Comparison of ENCODE assay signal across 20 cellular contexts in the genomic region with DNA sequence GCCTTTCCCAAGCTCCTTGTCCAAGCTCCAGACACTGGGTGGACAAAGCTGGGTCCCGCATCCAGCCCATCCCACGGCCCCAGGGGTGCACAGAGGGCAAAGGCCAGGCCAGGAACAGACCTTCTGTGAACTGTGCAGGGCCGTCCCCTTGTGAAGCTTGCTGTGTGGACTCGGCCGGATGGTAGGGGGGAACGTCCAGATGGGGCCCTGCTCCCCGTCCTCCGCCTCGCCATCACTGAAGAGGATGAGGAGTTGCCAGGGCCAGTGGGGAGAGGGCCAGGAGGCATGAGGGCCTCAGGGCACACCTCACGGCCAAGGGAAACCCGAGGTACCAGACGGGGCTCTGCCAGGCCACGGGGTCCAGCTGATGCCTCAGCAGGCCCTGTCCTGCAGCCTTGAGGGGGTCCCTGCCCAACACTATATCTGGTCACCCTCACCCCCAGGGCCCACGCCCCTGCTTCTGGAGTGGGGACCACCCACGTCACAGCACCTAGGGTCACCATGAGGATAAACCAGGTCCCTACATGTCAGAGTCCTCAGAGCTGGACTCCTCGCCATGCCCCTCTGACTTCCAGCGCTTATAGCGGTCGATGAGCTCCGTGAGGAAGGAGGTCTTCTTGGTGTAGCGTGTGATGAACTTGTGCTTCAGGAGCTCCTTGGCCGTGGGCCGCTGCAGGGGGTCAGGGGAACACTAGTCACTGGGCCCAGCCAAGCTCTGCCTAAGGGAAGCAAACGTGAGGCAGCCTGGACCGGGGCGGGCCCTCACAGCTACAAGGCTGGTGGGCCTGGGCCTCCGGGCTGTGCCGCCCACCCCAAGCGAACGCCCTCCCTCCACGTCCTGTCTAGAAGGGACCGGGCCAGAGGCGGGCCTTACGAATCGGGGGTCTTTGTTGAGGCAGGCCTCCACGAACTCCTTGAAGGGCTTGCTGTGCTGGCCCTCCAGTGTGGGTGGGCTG. TPM values are rescaled to one million over a fixed set of nuclear protein-coding genes. Genes with fewer than 3 reads are reported as not detected.
A peak's percentile ranks its signal among the peaks of the same experiment; 100 is the strongest.
DNase-seq lines count a peak whose midpoint lies in the region; ATAC-seq, FAIRE-seq and TF ChIP-seq lines count a peak whose summit lies in the region.
"Had no signal": no experiment of that assay in that cellular context is flagged by ENCODE, and none has a peak within 500 bp of the region (broad histone marks: within the 10 kb centered on the region; RNA-seq: fewer than 3 reads in every experiment).

No MANE protein-coding gene starts in this region.

- H3K36me3 ChIP-seq in right atrium auricular region (peaks cover 55% of the 10 kb centered on the region), PC-9 (ENCODE audit: low read depth) (0 out of 2 replicates have a peak, but pooled peaks cover 3% of the 10 kb centered on the region), H1 (ENCODE audit: control insufficient read depth in 2 of 4, insufficient read depth in 4 of 4, low read length in 3 of 4) (peaks cover 8 to 57% (median 40%) of the 10 kb centered on the region in 4 experiments)

- no peaks in the 10 kb centered on the region for H3K9me2 ChIP-seq in PC-9 (ENCODE audit: insufficient read depth)

- no peaks in the 10 kb centered on the region for H3K27me3 ChIP-seq in right atrium auricular region
- no peaks in the 10 kb centered on the region for H3K27me3 ChIP-seq in PC-9 (ENCODE audit: insufficient read depth, low read depth)
- no peaks in the 10 kb centered on the region for H3K27me3 ChIP-seq in H1 (replicated peaks in 1 of 4; ENCODE audit: control insufficient read depth in 3 of 4, extremely low read depth in 1 of 4, insufficient read depth in 3 of 4, low read length in 3 of 4)
- H3K27me3 ChIP-seq in H9 (ENCODE audit: insufficient read depth, low read length): no peaks in the 10 kb centered on the region
- H3K27me3 ChIP-seq: MG63 had no signal

- H2AFZ ChIP-seq in PC-9: no peak overlapping the region
- no peak overlapping the region for H2AFZ ChIP-seq in H1 (ENCODE audit: low read length)
- H2AFZ ChIP-seq in H9 (ENCODE audit: low read length): no peak overlapping the region

- H2BK20ac ChIP-seq in H1 (ENCODE audit: low read length): no peak overlapping the region
- H2BK20ac ChIP-seq in H9 (ENCODE audit: low read depth, low read length, poor library complexity, severe bottlenecking): no peak overlapping the region

- H3K23ac ChIP-seq in H1 (ENCODE audit: insufficient read length) (no peak overlapping the region), H9 (ENCODE audit: insufficient read length, low read depth, low read length) (no peak overlapping the region)

- no peak for TF ChIP-seq POLR2A in H1 (IDR thresholded peaks at IDR 0.05; ENCODE audit: control extremely low read depth in 1 of 2, low read depth in 2 of 2, low read length in 2 of 2)

- FAIRE-seq in H1 (lab: Jason Lieb, UNC): no peak
- FAIRE-seq: A549, GM12891 had no signal

- H2BK120ac ChIP-seq in H1 (replicated peaks; ENCODE audit: low read depth, low read length): no peak overlapping the region
- H2BK120ac ChIP-seq in H9 (ENCODE audit: low read depth, low read length, poor library complexity, severe bottlenecking): no peak overlapping the region

- no peak overlapping the region for H2BK12ac ChIP-seq in H1 (ENCODE audit: low read depth, low read length)
- no peak overlapping the region for H2BK12ac ChIP-seq in H9 (ENCODE audit: insufficient read length, low read depth, low read length)

- H3F3A ChIP-seq in PC-9 (ENCODE audit: insufficient read depth, low read depth): peaks cover 9% of the 10 kb centered on the region

- H3K14ac ChIP-seq in H1 (ENCODE audit: insufficient read length): no peak overlapping the region
- H3K14ac ChIP-seq in H9 (ENCODE audit: insufficient read depth, low read length): no peak overlapping the region

- H3K4me2 ChIP-seq in PC-9 (no peak overlapping the region), H1 (ENCODE audit: insufficient read depth in 1 of 2, low read depth in 2 of 2, low read length in 2 of 2) (no peak overlapping the region), H9 (ENCODE audit: insufficient read depth, insufficient read length, low read length) (no peak overlapping the region)
- H3K4me2 ChIP-seq: A549 had no signal

- POLR2A ChIA-PET in PC-9 (lab: Charles Lee; ENCODE audit: unreplicated experiment) (no interaction called here), H1 (lab: Charles Lee; ENCODE audit: partially characterized antibody) (interaction anchor here (0.7 to 1.8 kb wide), 5 partner anchors 8 to 185 kb away, joined by 3 to 5 read pairs (median 3); no protein-coding TSS in a partner anchor)

- H3K18ac ChIP-seq in H1 (ENCODE audit: extremely low read depth, low read length) (no peak overlapping the region), H9 (ENCODE audit: insufficient read length, low read depth, low read length) (no peak overlapping the region)

- H3K27ac ChIP-seq in right atrium auricular region: no peak overlapping the region
- no peak overlapping the region for H3K27ac ChIP-seq in PC-9
- no peak overlapping the region for H3K27ac ChIP-seq in H1 (ENCODE audit: low read depth, low read length)
- no peak overlapping the region for H3K27ac ChIP-seq in H9 (ENCODE audit: insufficient read length, low read depth, low read length)
- H3K27ac ChIP-seq: A549 had no signal

- CTCF ChIA-PET in PC-9 (lab: Charles Lee): interaction anchor here (0.6 kb wide), 1 partner anchor 100 kb away, joined by 3 read pairs; no protein-coding TSS in a partner anchor
- CTCF ChIA-PET in H1 (lab: Charles Lee; ENCODE audit: partially characterized antibody): interaction anchor here (0.8 to 1.6 kb wide), 4 partner anchors 8 to 97 kb away, joined by 3 to 4 read pairs (median 4); no protein-coding TSS in a partner anchor

- H4K5ac ChIP-seq in H1 (ENCODE audit: insufficient read length, low read depth, low read length) (no peak overlapping the region), H9 (ENCODE audit: insufficient read length, low read depth, low read length) (no peak overlapping the region)

- TF ChIP-seq CTCF in right atrium auricular region (IDR thresholded peaks at IDR 0.05) (no peak), PC-9 (conservative IDR thresholded peaks at IDR 0.05) (no peak), H1 (IDR thresholded peaks at IDR 0.05; ENCODE audit: control extremely low read depth in 1 of 3, insufficient read depth in 1 of 3, low read depth in 1 of 3, low read length in 3 of 3) (no peak), H9 (conservative IDR thresholded peaks at IDR 0.05) (no peak), type B pancreatic cell (conservative IDR thresholded peaks at IDR 0.05) (no peak)

- DNase-seq in Right ventricle myocardium inferior (ENCODE audit: missing footprints): peak; percentile 56
- no peak for DNase-seq in right atrium auricular region (ENCODE audit: low spot score)
- no peak for DNase-seq in PC-9
- no peak for DNase-seq in H1 (ENCODE audit: low read depth in 1 of 2, low spot score in 2 of 2)
- no peak for DNase-seq in stimulated activated naive B cell treated with anti-CD40 and anti-IgM and Interleukin-4, amounts not matched to agents 10 μg/mL and 1 μg/mL and 100 μg/mL, for 72 hours
- no peak for DNase-seq in H9
- DNase-seq in type B pancreatic cell (ENCODE audit: extremely low spot score, unreplicated experiment): no peak
- DNase-seq: GOT3, Kasumi-1, MG63, NCI-H1417, NCI-H1694 treated with DMSO at 0.1 percent for 48 hours, NCI-H446, NCI-H526, SHP77 had no signal

- H3K9me3 Mint-ChIP-seq in stimulated activated naive B cell treated with anti-CD40 and anti-IgM and Interleukin-4, amounts not matched to agents 10 μg/mL and 1 μg/mL and 100 μg/mL, for 72 hours: no peaks in the 10 kb centered on the region
- H3K9me3 Mint-ChIP-seq in H9 (no peaks in the 10 kb centered on the region), type B pancreatic cell (no peaks in the 10 kb centered on the region)
- H3K9me3 Mint-ChIP-seq: CD14-positive monocyte had no signal

- H2BK15ac ChIP-seq in H1 (ENCODE audit: low read length): no peak overlapping the region
- no peak overlapping the region for H2BK15ac ChIP-seq in H9 (ENCODE audit: low read depth, low read length)

- H4K91ac ChIP-seq in H1 (replicated peaks; ENCODE audit: insufficient read length, low read length): no peak overlapping the region
- no peak overlapping the region for H4K91ac ChIP-seq in H9 (ENCODE audit: insufficient read length, low read depth, low read length)

- no peak overlapping the region for H3T11ph ChIP-seq in H9 (ENCODE audit: low read length)

- H4K8ac ChIP-seq in H1 (ENCODE audit: extremely low read depth, insufficient read depth, low read length) (peak overlapping the region; percentile 51; the same call in 1 of the 2 replicates), H9 (replicated peaks; ENCODE audit: insufficient read length, low read depth, low read length) (no peak overlapping the region)

- TF ChIP-seq RAD21 in H1 (IDR thresholded peaks at IDR 0.05 in 1 of 2, conservative IDR thresholded peaks at IDR 0.05 in 1 of 2; ENCODE audit: low read depth in 2 of 2, low read length in 2 of 2): no peak

- H2BK5ac ChIP-seq in H1 (ENCODE audit: low read depth, low read length) (no peak overlapping the region; the same call in 1 of the 2 replicates), H9 (ENCODE audit: insufficient read length, low read length) (no peak overlapping the region)

- no peaks in the 10 kb centered on the region for H3K23me2 ChIP-seq in H1 (ENCODE audit: low read depth, low read length)
- H3K23me2 ChIP-seq in H9 (ENCODE audit: insufficient read length, low read depth, low read length, poor library complexity, severe bottlenecking): no peaks in the 10 kb centered on the region

- ATAC-seq in Right ventricle myocardium inferior: peak; percentile 2
- no peak for ATAC-seq in stimulated activated naive B cell treated with anti-CD40 and anti-IgM and Interleukin-4, amounts not matched to agents 10 μg/mL and 1 μg/mL and 100 μg/mL, for 72 hours (replicated peaks)
- no peak for ATAC-seq in GM19455 (IDR thresholded peaks at IDR 0.05; ENCODE audit: unreplicated experiment)

- H3K79me2 ChIP-seq in PC-9 (ENCODE audit: low read depth): peaks cover 3% of the 10 kb centered on the region; the same call in 1 of the 2 replicates
- H3K79me2 ChIP-seq in H1 (ENCODE audit: control insufficient read depth in 1 of 2, insufficient read depth in 2 of 2, low read length in 2 of 2): peaks cover 0 to 11% of the 10 kb centered on the region in 2 experiments; a peak in 1 of 4 replicates
- H3K79me2 ChIP-seq in H9 (ENCODE audit: insufficient read depth, low read length): peaks cover 1% of the 10 kb centered on the region; the same call in 1 of the 2 replicates

- no peak for TF ChIP-seq EP300 in H1 (IDR thresholded peaks at IDR 0.05; ENCODE audit: borderline replicate concordance in 1 of 2, low read depth in 2 of 2, low read length in 2 of 2)

- H3K56ac ChIP-seq in H1 (replicated peaks; ENCODE audit: insufficient read length, low read depth, low read length) (no peak overlapping the region), H9 (ENCODE audit: insufficient read length, low read depth, low read length) (no peak overlapping the region)

- H3K27ac Mint-ChIP-seq in stimulated activated naive B cell treated with anti-CD40 and anti-IgM and Interleukin-4, amounts not matched to agents 10 μg/mL and 1 μg/mL and 100 μg/mL, for 72 hours: peak overlapping the region; percentile 51
- H3K27ac Mint-ChIP-seq in H9 (peak overlapping the region in 1 of 3 experiments; percentile 44; a peak in 1 of 7 replicates), type B pancreatic cell (no peak overlapping the region)
- H3K27ac Mint-ChIP-seq: B cell, CD14-positive monocyte had no signal

- H3K4me3 ChIP-seq in right atrium auricular region (no peak overlapping the region), PC-9 (no peak overlapping the region), H1 (ENCODE audit: extremely low read depth in 1 of 4, insufficient read depth in 2 of 4, low read depth in 3 of 4, low read length in 4 of 4) (no peak overlapping the region)
- H3K4me3 ChIP-seq: A549, MG63 had no signal

- no peak overlapping the region for H3K4me3 Mint-ChIP-seq in stimulated activated naive B cell treated with anti-CD40 and anti-IgM and Interleukin-4, amounts not matched to agents 10 μg/mL and 1 μg/mL and 100 μg/mL, for 72 hours
- H3K4me3 Mint-ChIP-seq in H9: no peak overlapping the region
- no peak overlapping the region for H3K4me3 Mint-ChIP-seq in type B pancreatic cell
- H3K4me3 Mint-ChIP-seq: B cell, CD14-positive monocyte had no signal

- BruUV-seq in PC-9 (replicated peaks; lab: Mats Ljungman, UMichigan): TSS peak; percentile 3

- H3K27me3 Mint-ChIP-seq in stimulated activated naive B cell treated with anti-CD40 and anti-IgM and Interleukin-4, amounts not matched to agents 10 μg/mL and 1 μg/mL and 100 μg/mL, for 72 hours: no peaks in the 10 kb centered on the region
- H3K27me3 Mint-ChIP-seq in H9 (ENCODE audit: low read depth) (no peaks in the 10 kb centered on the region), type B pancreatic cell (no peaks in the 10 kb centered on the region)
- H3K27me3 Mint-ChIP-seq: B cell had no signal

- H3K79me1 ChIP-seq in H1 (ENCODE audit: low read depth, low read length): peaks cover 5% of the 10 kb centered on the region; the same call in 1 of the 2 replicates
- H3K79me1 ChIP-seq in H9 (ENCODE audit: insufficient read depth, low read depth, low read length, poor library complexity, severe bottlenecking): no peaks in the 10 kb centered on the region

- no peak overlapping the region for H2AK5ac ChIP-seq in H1 (ENCODE audit: low read depth, low read length)
- H2AK5ac ChIP-seq in H9 (ENCODE audit: insufficient read length, low read length): no peak overlapping the region

- intact Hi-C loops in Right ventricle myocardium inferior (cut with DNase I): no loop called here
- intact Hi-C loops in PC-9 (cut with micrococcal nuclease; ENCODE audit: unreplicated experiment): no loop called here

- H3K9me3 ChIP-seq in right atrium auricular region (no peaks in the 10 kb centered on the region), PC-9 (ENCODE audit: insufficient read depth, low read depth) (no peaks in the 10 kb centered on the region), H1 (ENCODE audit: insufficient read depth in 2 of 2, low read depth in 1 of 2, low read length in 1 of 2) (no peaks in the 10 kb centered on the region), H9 (ENCODE audit: control insufficient read depth, low read depth, low read length) (no peaks in the 10 kb centered on the region)
- H3K9me3 ChIP-seq: A549, MG63 had no signal

- H3K9ac ChIP-seq in H1 (replicated peaks in 1 of 4; ENCODE audit: extremely low read depth in 1 of 4, low read depth in 3 of 4, low read length in 3 of 4): no peak overlapping the region
- H3K9ac ChIP-seq in H9 (ENCODE audit: extremely low read depth, insufficient read length, low read length): no peak overlapping the region

- peaks cover 0 to 1% of the 10 kb centered on the region in 2 donors for H3K4me1 Mint-ChIP-seq in stimulated activated naive B cell treated with anti-CD40 and anti-IgM and Interleukin-4, amounts not matched to agents 10 μg/mL and 1 μg/mL and 100 μg/mL, for 72 hours
- H3K4me1 Mint-ChIP-seq in H9: peaks cover 2 to 6% of the 10 kb centered on the region in 2 experiments; a peak in 2 of 4 replicates
- no peaks in the 10 kb centered on the region for H3K4me1 Mint-ChIP-seq in type B pancreatic cell (ENCODE audit: unreplicated experiment)
- H3K4me1 Mint-ChIP-seq: B cell, CD14-positive monocyte had no signal

- H3K4me1 ChIP-seq in right atrium auricular region (no peaks in the 10 kb centered on the region), PC-9 (replicated peaks; ENCODE audit: insufficient read depth) (no peaks in the 10 kb centered on the region), H1 (replicated peaks in 1 of 4; ENCODE audit: control insufficient read depth in 3 of 4, insufficient read depth in 4 of 4, low read length in 3 of 4) (no peaks in the 10 kb centered on the region; a peak in 1 of 7 replicates), H9 (ENCODE audit: insufficient read depth, low read length) (no peaks in the 10 kb centered on the region)
- H3K4me1 ChIP-seq: A549 had no signal

- H4K20me1 ChIP-seq in PC-9 (ENCODE audit: insufficient read depth) (peaks cover 10% of the 10 kb centered on the region; the same call in 1 of the 2 replicates), H1 (replicated peaks in 1 of 2; ENCODE audit: control insufficient read depth in 1 of 2, insufficient read depth in 2 of 2, low read length in 2 of 2) (peaks cover 15 to 36% of the 10 kb centered on the region in 2 experiments), H9 (ENCODE audit: control insufficient read depth, insufficient read depth, insufficient read length) (no peaks in the 10 kb centered on the region)

- H3K4ac ChIP-seq in H1 (replicated peaks; ENCODE audit: insufficient read length, low read depth, low read length) (no peak overlapping the region), H9 (ENCODE audit: low read depth, low read length) (no peak overlapping the region)

- WGBS in H1 (ENCODE audit: extremely low coverage in 1 of 2, insufficient coverage in 1 of 2, insufficient read length in 1 of 2, insufficient replicate concordance in 2 of 2, low coverage in 1 of 2, low lambda C conversion rate in 2 of 2, missing lambda C conversion rate in 1 of 2), 2 experiments: 92% methylated on average over 35 of the region's 36 CpGs; no CpG with 5 or more reads in 1 of the 2 experiments
- no CpG with 5 or more reads among the region's 36 CpGs for WGBS in H9 (ENCODE audit: extremely low coverage, insufficient read length, low lambda C conversion rate)

- peaks cover 35 to 47% of the 10 kb centered on the region in 2 donors for H3K36me3 Mint-ChIP-seq in stimulated activated naive B cell treated with anti-CD40 and anti-IgM and Interleukin-4, amounts not matched to agents 10 μg/mL and 1 μg/mL and 100 μg/mL, for 72 hours
- peaks cover 32 to 67% (median 67%) of the 10 kb centered on the region in 3 experiments for H3K36me3 Mint-ChIP-seq in H9 (ENCODE audit: insufficient read depth in 1 of 3, low read depth in 3 of 3)
- no peaks in the 10 kb centered on the region for H3K36me3 Mint-ChIP-seq in type B pancreatic cell

RNA-seq across cellular contexts. Expression of a gene that starts 10.0 kb away (rescaled TPM):
- 97.4 TPM for total RNA-seq in Right ventricle myocardium inferior
- total RNA-seq in right atrium auricular region: 100 to 1,000 TPM in 1 of 2 donors, 10 to 100 TPM in 1; 94.5 to 173 TPM
- 201 and 268 TPM in 2 replicates for total RNA-seq in PC-9 (2021)
- 159 and 162 TPM in 2 replicates for total RNA-seq in H1 (2021; fragmentation: NEBNext Ultra II Directional; extraction: Animal tissue kit (Norgen Biotek cat#: 25700))
- polyA plus RNA-seq in H1 (2011; rRNA removed): 546 and 743 TPM in 2 replicates
- 422 TPM for polyA plus RNA-seq in H1 (2011; cell fraction: cytosol; rRNA removed)
- polyA plus RNA-seq in H1 (2011; cell fraction: nucleus; rRNA removed): 1,385 TPM
- polyA plus RNA-seq in H1 (2012, experiment 1 of 2): 179 to 242 TPM (median 225 TPM) in 4 replicates
- 236 TPM for polyA plus RNA-seq in H1 (2012, experiment 2 of 2)
- 117 TPM for polyA plus RNA-seq in H1 (2013, experiment 1 of 2)
- 108 TPM for polyA plus RNA-seq in H1 (2013, experiment 2 of 2)
- 256 and 338 TPM in 2 replicates for polyA minus RNA-seq in H1 (2011; rRNA and poly(A)+ RNA removed)
- 108 TPM for polyA minus RNA-seq in H1 (2011; cell fraction: cytosol; rRNA and poly(A)+ RNA removed)
- polyA minus RNA-seq in H1 (2011; cell fraction: nucleus; rRNA and poly(A)+ RNA removed): 190 TPM
- 189 TPM in 2 replicates for total RNA-seq in H9 (2021)
- total RNA-seq in type B pancreatic cell (ENCODE audit: low replicate concordance): 182 and 198 TPM in 2 replicates
